In the genomic region with DNA sequence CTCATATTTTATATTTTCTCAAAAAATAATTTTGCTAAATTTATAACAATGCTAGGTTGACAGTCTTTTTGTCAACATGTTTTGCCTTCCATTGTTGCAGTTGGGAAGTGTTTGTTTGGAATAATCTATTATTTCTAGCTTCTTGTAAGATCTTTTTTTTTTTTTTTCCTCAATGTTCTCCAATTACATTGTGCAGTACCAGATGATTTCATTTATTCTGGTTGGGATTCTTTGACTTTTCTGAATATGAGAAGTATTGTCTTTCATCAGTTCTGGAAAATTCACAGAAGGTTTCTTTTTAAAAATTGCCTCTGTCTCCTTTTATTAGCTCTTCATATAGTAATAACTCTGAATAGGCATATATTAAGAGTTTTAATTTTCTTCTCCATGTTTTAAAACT, we compare ENCODE assay signal across 17 cellular contexts.
DNase-seq lines count a peak whose midpoint lies in the region; TF ChIP-seq lines count a peak whose summit lies in the region.
"Had no signal": no experiment of that assay in that cellular context is flagged by ENCODE, and none has a peak within 500 bp of the region (broad histone marks: within the 10 kb centered on the region; RNA-seq: fewer than 3 reads in every experiment).

No MANE protein-coding gene starts in this region.

- peaks cover 4% of the 10 kb centered on the region for H3K4me1 ChIP-seq in adipocyte (ENCODE audit: control insufficient read depth, insufficient read depth, low read length)
- H3K4me1 ChIP-seq: BE2C; BLaER1 treated with 17β-estradiol and CSF1 and Interleukin-3, amounts not matched to agents 10 nM and 100 nM had no signal

- no peaks in the 10 kb centered on the region for H3K36me3 Mint-ChIP-seq in activated CD4-positive, alpha-beta memory T cell treated with anti-CD3 and anti-CD28 coated beads for 36 hours
- H3K36me3 Mint-ChIP-seq: CD14-positive monocyte had no signal

- H3K27ac ChIP-seq in coronary artery, result no peak overlapping the region
- H3K27ac ChIP-seq: BLaER1 treated with 17β-estradiol and CSF1 and Interleukin-3, amounts not matched to agents 10 nM and 100 nM had no signal

- no peak overlapping the region for H3K4me3 Mint-ChIP-seq in activated CD4-positive, alpha-beta memory T cell treated with anti-CD3 and anti-CD28 coated beads for 36 hours
- H3K4me3 Mint-ChIP-seq: CD14-positive monocyte; CD4-positive, alpha-beta T cell; CD8-positive, alpha-beta memory T cell; GM23338; H9 had no signal

- no peaks in the 10 kb centered on the region for H3K9me3 ChIP-seq in adipocyte (ENCODE audit: control insufficient read depth, low read length)
- H3K9me3 ChIP-seq: BE2C; BLaER1 treated with 17β-estradiol and CSF1 and Interleukin-3, amounts not matched to agents 10 nM and 100 nM had no signal

- H3K4me1 Mint-ChIP-seq in activated CD4-positive, alpha-beta memory T cell treated with anti-CD3 and anti-CD28 coated beads for 36 hours (ENCODE audit: low read depth), result no peaks in the 10 kb centered on the region
- H3K4me1 Mint-ChIP-seq: CD14-positive monocyte; CD8-positive, alpha-beta memory T cell had no signal

- intact Hi-C loops in activated CD4-positive, alpha-beta memory T cell treated with anti-CD3 and anti-CD28 coated beads for 36 hours (cut with micrococcal nuclease), result no loop called here

- H3K4me3 ChIP-seq in adipocyte (ENCODE audit: low read length) (no peak overlapping the region), coronary artery (no peak overlapping the region)
- H3K4me3 ChIP-seq: BLaER1 treated with 17β-estradiol and CSF1 and Interleukin-3, amounts not matched to agents 10 nM and 100 nM; GM23338 had no signal

- POLR2A ChIA-PET in activated CD4-positive, alpha-beta memory T cell treated with anti-CD3 and anti-CD28 coated beads for 36 hours (lab: Charles Lee), result no interaction called here

- CTCF ChIA-PET in activated CD4-positive, alpha-beta memory T cell treated with anti-CD3 and anti-CD28 coated beads for 36 hours (lab: Charles Lee), result interaction anchor here (0.6 kb wide), 1 partner anchor 30 kb away, joined by 3 read pairs; no protein-coding TSS in a partner anchor

- H3K27ac Mint-ChIP-seq in activated CD4-positive, alpha-beta memory T cell treated with anti-CD3 and anti-CD28 coated beads for 36 hours, result no peak overlapping the region
- H3K27ac Mint-ChIP-seq: CD14-positive monocyte; CD4-positive, alpha-beta T cell; CD8-positive, alpha-beta memory T cell; GM23338; H9 had no signal

- no peaks in the 10 kb centered on the region for H3K36me3 ChIP-seq in adipocyte (ENCODE audit: control insufficient read depth, insufficient read depth, low read length, severe bottlenecking)
- H3K36me3 ChIP-seq: BE2C had no signal

- H3K27me3 ChIP-seq in adipocyte (replicated peaks; ENCODE audit: control insufficient read depth, insufficient read depth, low read length), result no peaks in the 10 kb centered on the region
- H3K27me3 ChIP-seq: BE2C; BLaER1 treated with 17β-estradiol and CSF1 and Interleukin-3, amounts not matched to agents 10 nM and 100 nM had no signal

- H3K9ac ChIP-seq in adipocyte (ENCODE audit: low read length), result no peak overlapping the region
- H3K9ac ChIP-seq: BLaER1 treated with 17β-estradiol and CSF1 and Interleukin-3, amounts not matched to agents 10 nM and 100 nM had no signal

- DNase-seq in GM03348 (ENCODE audit: low spot score) (peak; percentile 11), adipocyte (ENCODE audit: low read depth) (peak; percentile 52), fibroblast of peridontal ligament (ENCODE audit: extremely low read depth) (peak; percentile 56), AG20443 (ENCODE audit: low spot score) (no peak), coronary artery (ENCODE audit: low spot score) (no peak)
- DNase-seq in activated CD4-positive, alpha-beta memory T cell treated with anti-CD3 and anti-CD28 coated beads for 36 hours, result no peak
- DNase-seq: BE2C; CD4-positive, alpha-beta T cell; CD8-positive, alpha-beta memory T cell; DMS 273 treated with DMSO at 0.1 percent for 48 hours; DMS79; EL; GDM1; H9 had no signal

- no peak for TF ChIP-seq CTCF in coronary artery (IDR thresholded peaks at IDR 0.05)

- H3K27me3 Mint-ChIP-seq in activated CD4-positive, alpha-beta memory T cell treated with anti-CD3 and anti-CD28 coated beads for 36 hours, result no peaks in the 10 kb centered on the region
- H3K27me3 Mint-ChIP-seq: CD4-positive, alpha-beta T cell; CD8-positive, alpha-beta memory T cell had no signal

- H3K9me3 Mint-ChIP-seq in activated CD4-positive, alpha-beta memory T cell treated with anti-CD3 and anti-CD28 coated beads for 36 hours, result no peaks in the 10 kb centered on the region
- H3K9me3 Mint-ChIP-seq: GM23338, H9 had no signal

Comparison
In these comparisons a context has a peak if more than half of its experiments do, and no peak if none do; other contexts are left out.
1. DNase-seq: peak in GM03348 (single experiment), adipocyte (single experiment) and fibroblast of peridontal ligament (single experiment); none in AG20443 (single experiment), coronary artery (single experiment) and activated CD4-positive, alpha-beta memory T cell treated with anti-CD3 and anti-CD28 coated beads for 36 hours (single experiment).